Comparison of ENCODE assay signal across 8 cellular contexts in genomic region chr15:28831897-28832587, GRCh38. TPM values are rescaled to one million over a fixed set of nuclear protein-coding genes. Genes with fewer than 3 reads are reported as not detected.
DNase-seq lines count a peak whose midpoint lies in the region; TF ChIP-seq lines count a peak whose summit lies in the region.
"Not testable (repeated sequence)": the region's sequence is repeated elsewhere in the genome, so short reads cannot be mapped to it uniquely, and the experiment has no call there.

No MANE protein-coding gene starts in this region.

- H3K27me3 ChIP-seq in BJ (ENCODE audit: control insufficient read depth, insufficient read depth, low read length); OCI-LY1 (ENCODE audit: insufficient read depth, low read length); right atrium auricular region; neuronal stem cell (ENCODE audit: control insufficient read depth in 3 of 3, insufficient read depth in 3 of 3, low read depth in 1 of 3, low read length in 3 of 3): not testable (repeated sequence)

- not testable (repeated sequence) for H3K9me2 ChIP-seq in OCI-LY1 (ENCODE audit: low read depth, low read length)

- H3K4me2 ChIP-seq in OCI-LY1 (ENCODE audit: low read length) = not testable (repeated sequence)
- H3K4me2 ChIP-seq in neuronal stem cell (ENCODE audit: insufficient read depth, low read length, poor library complexity, severe bottlenecking) = peak overlapping the region; percentile 45

- not testable (repeated sequence) for H3K4me1 ChIP-seq in OCI-LY1 (ENCODE audit: insufficient read depth, low read length, severe bottlenecking); right atrium auricular region; neuronal stem cell (ENCODE audit: control insufficient read depth in 2 of 2, insufficient read depth in 1 of 2, low read depth in 1 of 2, low read length in 2 of 2)

- not testable (repeated sequence) for H2BK120ac ChIP-seq in neuronal stem cell (ENCODE audit: low read depth, low read length)

- not testable (repeated sequence) for H3K79me1 ChIP-seq in neuronal stem cell (ENCODE audit: low read depth, low read length)

- H2BK15ac ChIP-seq in neuronal stem cell (ENCODE audit: low read length) = not testable (repeated sequence)

- not testable (repeated sequence) for H3K36me3 ChIP-seq in BJ (ENCODE audit: control insufficient read depth, insufficient read depth, low read length); OCI-LY1 (ENCODE audit: insufficient read depth, low read length); right atrium auricular region; neuronal stem cell (replicated peaks in 1 of 2; ENCODE audit: control insufficient read depth in 2 of 2, insufficient read depth in 2 of 2, low read length in 2 of 2)

- not testable (repeated sequence) for H3K9me3 ChIP-seq in OCI-LY1 (ENCODE audit: low read length); right atrium auricular region; neuronal stem cell (replicated peaks in 1 of 2; ENCODE audit: control insufficient read depth in 2 of 2, insufficient read depth in 1 of 2, low read depth in 1 of 2, low read length in 2 of 2)

- not testable (repeated sequence) for H2BK5ac ChIP-seq in neuronal stem cell (ENCODE audit: low read length)

- H3K14ac ChIP-seq in neuronal stem cell (ENCODE audit: low read length) = not testable (repeated sequence)

- H4K8ac ChIP-seq in neuronal stem cell (ENCODE audit: low read depth, low read length) = not testable (repeated sequence)

- no CpG with 5 or more reads among the region's 56 CpGs for WGBS in neuronal stem cell (ENCODE audit: extremely low coverage in 2 of 2, insufficient read length in 2 of 2, insufficient replicate concordance in 1 of 2), 2 donors

- TF ChIP-seq CTCF in BJ (IDR thresholded peaks at IDR 0.05; ENCODE audit: insufficient read depth, low read depth, low read length); OCI-LY1 (IDR thresholded peaks at IDR 0.05; ENCODE audit: low read length); right atrium auricular region (IDR thresholded peaks at IDR 0.05): not testable (repeated sequence)

- not testable (repeated sequence) for H3K23ac ChIP-seq in neuronal stem cell (ENCODE audit: low read depth, low read length, poor library complexity)

- not testable (repeated sequence) for H3K27ac ChIP-seq in OCI-LY1 (ENCODE audit: low read depth, low read length, poor library complexity, severe bottlenecking); neuronal stem cell (replicated peaks; ENCODE audit: low read length)
- H3K27ac ChIP-seq in right atrium auricular region = peak overlapping the region; percentile 43 to 53

- POLR2A ChIA-PET in BJ (lab: Charles Lee) = not testable (repeated sequence)

- not testable (repeated sequence) for H3K4ac ChIP-seq in neuronal stem cell (ENCODE audit: low read length)

- not testable (repeated sequence) for H3K18ac ChIP-seq in neuronal stem cell (ENCODE audit: low read length)

- DNase-seq in BJ (ENCODE audit: low read depth) (peak; percentile 13), cerebellar cortex (ENCODE audit: low spot score) (peak; percentile 91), right atrium auricular region (ENCODE audit: low spot score) (peak; percentile 62), neuronal stem cell (ENCODE audit: low spot score) (peak; percentile 53)
- peak; percentile 82 for DNase-seq in Jurkat, Clone E6-1 (ENCODE audit: low read depth, low spot score)
- peak; percentile 66 for DNase-seq in activated CD8-positive, alpha-beta memory T cell treated with anti-CD3 and anti-CD28 coated beads, Interleukin-2, amount 50 U/mL, for 4 hours
- peak; percentile 19 for DNase-seq in stimulated activated CD8-positive, alpha-beta memory T cell treated with anti-CD3 and anti-CD28 coated beads, Interleukin-15, amount 100 ng/mL, for 24 hours (ENCODE audit: low read depth)

- H3K9ac ChIP-seq in OCI-LY1 (ENCODE audit: low read length); neuronal stem cell (ENCODE audit: low read depth, low read length, poor library complexity): not testable (repeated sequence)

- H3K4me3 ChIP-seq in BJ (ENCODE audit: low read depth, low read length) = peak overlapping the region; percentile 33
- H3K4me3 ChIP-seq in Jurkat, Clone E6-1 (ENCODE audit: low read length) = peak overlapping the region; percentile 37
- H3K4me3 ChIP-seq in OCI-LY1 (ENCODE audit: low read depth, low read length, poor library complexity, severe bottlenecking) = peak overlapping the region; percentile 25
- peak overlapping the region; percentile 29 to 49 for H3K4me3 ChIP-seq in right atrium auricular region
- H3K4me3 ChIP-seq in neuronal stem cell (ENCODE audit: low read length in 2 of 2) = peak overlapping the region; percentile 32 to 76

- CTCF ChIA-PET in BJ (lab: Yijun Ruan, JAX) = not testable (repeated sequence)

- H4K91ac ChIP-seq in neuronal stem cell (ENCODE audit: low read depth, low read length, poor library complexity) = not testable (repeated sequence)

- H2BK12ac ChIP-seq in neuronal stem cell (ENCODE audit: low read length) = not testable (repeated sequence)

- not testable (repeated sequence) for H3F3A ChIP-seq in OCI-LY1 (ENCODE audit: insufficient read depth, low read length)

- not testable (repeated sequence) for H4K20me1 ChIP-seq in OCI-LY1 (ENCODE audit: insufficient read depth, low read length)

- H2AFZ ChIP-seq in OCI-LY1 (ENCODE audit: low read length) = not testable (repeated sequence)
- peak overlapping the region; percentile 86 for H2AFZ ChIP-seq in neuronal stem cell (ENCODE audit: low read length)

- not testable (repeated sequence) for H2AK5ac ChIP-seq in neuronal stem cell (ENCODE audit: low read depth, low read length)

- not testable (repeated sequence) for H3K79me2 ChIP-seq in OCI-LY1 (ENCODE audit: insufficient read depth, low read length)

RNA-seq across cellular contexts. Expression of gene GOLGA6L7, which starts 16.4 kb away (rescaled TPM):
- polyA plus RNA-seq in BJ (2011; rRNA removed) = not detected in 2 replicates
- not detected in 2 replicates for polyA minus RNA-seq in BJ (2011; rRNA and poly(A)+ RNA removed)
- polyA plus RNA-seq in Jurkat, Clone E6-1 (2012; ENCODE audit: insufficient read depth, insufficient read length) = not detected
- total RNA-seq in right atrium auricular region = not detected
- polyA plus RNA-seq in neuronal stem cell (2013, experiment 1 of 2) = not detected
- not detected for polyA plus RNA-seq in neuronal stem cell (2013, experiment 2 of 2)

RNA-seq across cellular contexts. Expression of gene APBA2, which starts 53.7 kb away (rescaled TPM):
- polyA plus RNA-seq in BJ (2011; rRNA removed) = 8.5 and 15.1 TPM in 2 replicates
- polyA minus RNA-seq in BJ (2011; rRNA and poly(A)+ RNA removed) = 8.3 and 9.4 TPM in 2 replicates
- 36.8 TPM for polyA plus RNA-seq in Jurkat, Clone E6-1 (2012; ENCODE audit: insufficient read depth, insufficient read length)
- under 1 TPM; 0.47 to 0.48 TPM for total RNA-seq in right atrium auricular region
- polyA plus RNA-seq in neuronal stem cell (2013, experiment 1 of 2) = 30.6 TPM
- polyA plus RNA-seq in neuronal stem cell (2013, experiment 2 of 2) = 29.0 TPM

Comparison
In these comparisons a context has a peak if more than half of its experiments do, and no peak if none do; other contexts are left out.
1. DNase-seq: peak in every context shown above with its lines; median percentile 91 in cerebellar cortex; 82 in Jurkat, Clone E6-1; 66 in activated CD8-positive, alpha-beta memory T cell treated with anti-CD3 and anti-CD28 coated beads, Interleukin-2, amount 50 U/mL, for 4 hours; 62 in right atrium auricular region; 53 in neuronal stem cell; 19 in stimulated activated CD8-positive, alpha-beta memory T cell treated with anti-CD3 and anti-CD28 coated beads, Interleukin-15, amount 100 ng/mL, for 24 hours; 13 in BJ.